8 cellular contexts compared by ENCODE assay signal in genomic region chrX:47568656-47569295, GRCh38. TPM values are rescaled to one million over a fixed set of nuclear protein-coding genes. Genes with fewer than 3 reads are reported as not detected.
DNase-seq lines count a peak whose midpoint lies in the region; ATAC-seq and TF ChIP-seq lines count a peak whose summit lies in the region.

No MANE protein-coding gene starts in this region.

- H3K4ac ChIP-seq in mesenchymal stem cell (ENCODE audit: low read depth in 1 of 2, low read length in 2 of 2) = no peak overlapping the region

- BruUV-seq in A673 (replicated peaks; lab: Mats Ljungman, UMichigan) = no TSS peak

- ATAC-seq in GM18520 (IDR thresholded peaks at IDR 0.05; ENCODE audit: unreplicated experiment) = no peak

- no peak overlapping the region for H3K23ac ChIP-seq in mesenchymal stem cell (ENCODE audit: low read length in 2 of 2)

- H3K14ac ChIP-seq in mesenchymal stem cell (ENCODE audit: low read length in 2 of 2) = no peak overlapping the region

- peaks cover 37% of the 10 kb centered on the region for H3K36me3 ChIP-seq in A673 (ENCODE audit: insufficient read depth, low read length, poor library complexity, severe bottlenecking)
- peaks cover 55 to 56% of the 10 kb centered on the region in 2 experiments for H3K36me3 ChIP-seq in mesenchymal stem cell (ENCODE audit: control insufficient read depth in 1 of 2, insufficient read depth in 2 of 2, low read depth in 1 of 2, low read length in 2 of 2)

- intact Hi-C loops in A673 (cut with micrococcal nuclease; ENCODE audit: unreplicated experiment) = no loop called here

- H2BK120ac ChIP-seq in mesenchymal stem cell (ENCODE audit: low read depth, low read length) = no peak overlapping the region

- no peak overlapping the region for H2BK15ac ChIP-seq in mesenchymal stem cell (ENCODE audit: low read depth, poor library complexity, severe bottlenecking)

- POLR2A ChIA-PET in A673 (lab: Charles Lee; ENCODE audit: low non-redundant PET) = interaction anchor here (0.6 kb wide), 1 partner anchor 880 kb away, joined by 3 read pairs; no protein-coding TSS in a partner anchor
- POLR2A ChIA-PET in activated CD4-positive, alpha-beta T cell treated with anti-CD3 and anti-CD28 coated beads, Interleukin-2, amount 10 ng/mL, durations not matched to agents 7 days and 5 days (lab: Charles Lee) = no interaction called here

- peaks cover 22% of the 10 kb centered on the region for H3K79me1 ChIP-seq in mesenchymal stem cell (replicated peaks; ENCODE audit: low read length, poor library complexity, severe bottlenecking)

- H3K27me3 Mint-ChIP-seq in activated CD4-positive, alpha-beta T cell treated with anti-CD3 and anti-CD28 coated beads, Interleukin-2, amount 10 ng/mL, durations not matched to agents 7 days and 5 days = no peaks in the 10 kb centered on the region

- H3K27me3 ChIP-seq in A673 (replicated peaks; ENCODE audit: insufficient read depth, low read depth, low read length, poor library complexity) (no peaks in the 10 kb centered on the region), mesenchymal stem cell (ENCODE audit: control insufficient read depth in 1 of 2, insufficient read depth in 1 of 2, low read length in 2 of 2) (peaks cover 0 to 3% of the 10 kb centered on the region in 2 experiments)

- no peak overlapping the region for H4K91ac ChIP-seq in mesenchymal stem cell (ENCODE audit: low read length)

- H3K27ac Mint-ChIP-seq in activated CD4-positive, alpha-beta T cell treated with anti-CD3 and anti-CD28 coated beads, Interleukin-2, amount 10 ng/mL, durations not matched to agents 7 days and 5 days = no peak overlapping the region

- H3K4me1 Mint-ChIP-seq in activated CD4-positive, alpha-beta T cell treated with anti-CD3 and anti-CD28 coated beads, Interleukin-2, amount 10 ng/mL, durations not matched to agents 7 days and 5 days = peaks cover 22% of the 10 kb centered on the region

- H3K27ac ChIP-seq in A673 (ENCODE audit: low read depth, low read length, poor library complexity, severe bottlenecking) = no peak overlapping the region
- H3K27ac ChIP-seq in mesenchymal stem cell (ENCODE audit: low read length, poor library complexity, severe bottlenecking) = no peak overlapping the region

- H2AK5ac ChIP-seq in mesenchymal stem cell (ENCODE audit: low read length, severe bottlenecking) = no peak overlapping the region

- H3K4me2 ChIP-seq in mesenchymal stem cell (ENCODE audit: low read length, poor library complexity, severe bottlenecking) = no peak overlapping the region

- H3K9ac ChIP-seq in mesenchymal stem cell (ENCODE audit: low read length) = no peak overlapping the region

- H3K4me3 ChIP-seq in A673 (ENCODE audit: low read depth, low read length, poor library complexity, severe bottlenecking) (no peak overlapping the region), mesenchymal stem cell (ENCODE audit: insufficient read depth in 1 of 2, low read depth in 1 of 2, low read length in 2 of 2) (no peak overlapping the region)

- no peak overlapping the region for H2BK12ac ChIP-seq in mesenchymal stem cell (ENCODE audit: low read length in 2 of 2)

- 95% methylated on average over 4 of the region's 13 CpGs for WGBS in mesenchymal stem cell

- DNase-seq in A673 (ENCODE audit: low spot score) = peak; percentile 55
- DNase-seq in activated CD4-positive, alpha-beta T cell treated with anti-CD3 and anti-CD28 coated beads, Interleukin-2, amount 10 ng/mL, durations not matched to agents 7 days and 5 days = peak; percentile 28
- peak; percentile 60 for DNase-seq in islet precursor cell
- no peak for DNase-seq in mesenchymal stem cell
- no peak for DNase-seq in A172 (ENCODE audit: low spot score)
- DNase-seq in NCI-H1694 treated with DMSO at 0.1 percent for 48 hours (lab: John Stamatoyannopoulos, UW) = no peak

- H3K4me3 Mint-ChIP-seq in activated CD4-positive, alpha-beta T cell treated with anti-CD3 and anti-CD28 coated beads, Interleukin-2, amount 10 ng/mL, durations not matched to agents 7 days and 5 days = no peak overlapping the region

- H3K4me1 ChIP-seq in A673 (ENCODE audit: insufficient read depth, low read length, poor library complexity, severe bottlenecking) (no peaks in the 10 kb centered on the region), mesenchymal stem cell (ENCODE audit: control insufficient read depth, insufficient read depth, low read depth, low read length) (peaks cover 11% of the 10 kb centered on the region)

- CTCF ChIA-PET in A673 (lab: Charles Lee) = no interaction called here
- CTCF ChIA-PET in activated CD4-positive, alpha-beta T cell treated with anti-CD3 and anti-CD28 coated beads, Interleukin-2, amount 10 ng/mL, durations not matched to agents 7 days and 5 days (lab: Charles Lee) = interaction anchor here (0.7 to 1.4 kb wide), 3 partner anchors 20 to 68 kb away, joined by 3 to 4 read pairs (median 3); no protein-coding TSS in a partner anchor

- peaks cover 47% of the 10 kb centered on the region for H3K36me3 Mint-ChIP-seq in activated CD4-positive, alpha-beta T cell treated with anti-CD3 and anti-CD28 coated beads, Interleukin-2, amount 10 ng/mL, durations not matched to agents 7 days and 5 days (ENCODE audit: low read depth)

- no peaks in the 10 kb centered on the region for H3K9me3 ChIP-seq in A673 (ENCODE audit: low read depth, low read length, poor library complexity, severe bottlenecking)
- no peaks in the 10 kb centered on the region for H3K9me3 ChIP-seq in mesenchymal stem cell (ENCODE audit: control insufficient read depth, low read length)

- H4K8ac ChIP-seq in mesenchymal stem cell (ENCODE audit: low read length) = no peak overlapping the region

- no peak overlapping the region for H2AFZ ChIP-seq in mesenchymal stem cell (ENCODE audit: low read depth, low read length)

- peak; percentile 55 for TF ChIP-seq CTCF in A673 (conservative IDR thresholded peaks at IDR 0.05; ENCODE audit: low read depth, low read length)
- TF ChIP-seq CTCF in GM12873 (IDR thresholded peaks at IDR 0.05; ENCODE audit: insufficient read depth, low read depth, low read length, missing control alignments) = peak; percentile 55

- no peaks in the 10 kb centered on the region for H3K9me3 Mint-ChIP-seq in activated CD4-positive, alpha-beta T cell treated with anti-CD3 and anti-CD28 coated beads, Interleukin-2, amount 10 ng/mL, durations not matched to agents 7 days and 5 days

- H2BK5ac ChIP-seq in mesenchymal stem cell (ENCODE audit: low read depth, low read length, poor library complexity, severe bottlenecking) = no peak overlapping the region

- H3K18ac ChIP-seq in mesenchymal stem cell (ENCODE audit: low read depth in 1 of 2, low read length in 2 of 2) = no peak overlapping the region

RNA-seq across cellular contexts. Expression of gene ARAF, which starts 7.8 kb away (rescaled TPM):
- 60.0 and 60.9 TPM in 2 replicates for total RNA-seq in A673 (2021)
- total RNA-seq in activated CD4-positive, alpha-beta T cell treated with anti-CD3 and anti-CD28 coated beads, Interleukin-2, amount 10 ng/mL, durations not matched to agents 7 days and 5 days = 10 to 100 TPM; 76.9 to 82.0 TPM
- polyA plus RNA-seq in mesenchymal stem cell (2013, experiment 1 of 2) = 54.0 TPM
- 53.1 TPM for polyA plus RNA-seq in mesenchymal stem cell (2013, experiment 2 of 2)
- 27.8 and 34.0 TPM in 2 replicates for total RNA-seq in A172 (2014; rRNA removed; shearing (Covaris generic))

RNA-seq across cellular contexts. Expression of gene TIMP1, which starts 13.5 kb away (rescaled TPM):
- total RNA-seq in A673 (2021) = 386 and 471 TPM in 2 replicates
- 10 to 100 TPM; 81.7 to 97.1 TPM for total RNA-seq in activated CD4-positive, alpha-beta T cell treated with anti-CD3 and anti-CD28 coated beads, Interleukin-2, amount 10 ng/mL, durations not matched to agents 7 days and 5 days
- 826 TPM for polyA plus RNA-seq in mesenchymal stem cell (2013, experiment 1 of 2)
- 856 TPM for polyA plus RNA-seq in mesenchymal stem cell (2013, experiment 2 of 2)
- 84.0 and 89.0 TPM in 2 replicates for total RNA-seq in A172 (2014; rRNA removed; shearing (Covaris generic))

RNA-seq across cellular contexts. Expression of gene SYN1, which starts 50.9 kb away (rescaled TPM):
- 8.1 and 9.2 TPM in 2 replicates for total RNA-seq in A673 (2021)
- total RNA-seq in activated CD4-positive, alpha-beta T cell treated with anti-CD3 and anti-CD28 coated beads, Interleukin-2, amount 10 ng/mL, durations not matched to agents 7 days and 5 days = under 1 TPM; 0.35 TPM
- 5.5 TPM for polyA plus RNA-seq in mesenchymal stem cell (2013, experiment 1 of 2)
- 5.5 TPM for polyA plus RNA-seq in mesenchymal stem cell (2013, experiment 2 of 2)
- 0.38 TPM in 1 of 2 replicates, not detected in the other for total RNA-seq in A172 (2014; rRNA removed; shearing (Covaris generic))

Comparison
In these comparisons a context has a peak if more than half of its experiments do, and no peak if none do; other contexts are left out.
1. DNase-seq: peak in A673 (single experiment), activated CD4-positive, alpha-beta T cell treated with anti-CD3 and anti-CD28 coated beads, Interleukin-2, amount 10 ng/mL, durations not matched to agents 7 days and 5 days (single experiment) and islet precursor cell (single experiment); none in mesenchymal stem cell (single experiment), A172 (single experiment) and NCI-H1694 treated with DMSO at 0.1 percent for 48 hours (single experiment).